In the genomic region with DNA sequence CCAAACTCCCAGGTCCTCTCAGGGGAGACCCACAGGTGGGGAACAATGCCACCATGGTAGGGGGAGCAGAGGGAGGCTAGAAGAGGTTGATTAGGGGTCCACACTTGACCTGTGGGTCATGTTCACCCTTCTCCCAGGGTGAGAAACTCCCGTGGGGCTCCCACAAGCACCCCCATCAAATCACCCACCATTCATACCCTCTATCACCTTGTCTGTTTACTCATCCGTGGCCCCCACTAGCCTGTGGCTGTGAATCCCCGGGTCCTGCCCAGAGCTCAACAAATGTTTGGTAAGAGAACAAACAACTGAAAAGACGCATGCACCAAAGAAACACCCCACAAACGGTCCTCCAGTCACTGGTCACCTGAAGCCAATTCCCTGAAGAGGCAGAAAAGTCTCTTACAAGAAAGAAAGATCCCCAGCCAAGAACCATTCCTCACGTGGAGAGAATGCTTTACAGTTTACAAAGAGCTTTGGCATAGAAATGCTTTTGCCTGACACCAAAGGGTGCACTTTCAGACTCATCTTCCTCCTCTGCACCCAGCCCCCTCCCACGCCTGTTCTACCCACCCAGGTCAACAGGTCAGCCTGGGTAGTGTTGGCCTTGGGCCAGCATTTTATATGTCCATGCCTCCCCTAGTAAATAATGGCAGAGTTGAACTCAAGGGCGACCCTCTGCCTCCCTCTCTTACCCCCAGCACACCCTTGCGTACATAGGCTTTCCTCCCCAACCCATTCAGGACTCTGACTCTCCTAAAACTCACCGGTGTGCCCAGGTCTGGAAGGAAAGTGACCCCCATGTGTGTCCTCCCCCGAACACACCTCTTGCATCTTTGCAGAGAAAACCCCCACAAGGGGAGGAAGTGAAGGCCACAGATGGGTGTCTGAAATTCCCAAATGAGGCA, we compare ENCODE assay signal across 8 cellular contexts. TPM values are rescaled to one million over a fixed set of nuclear protein-coding genes. Genes with fewer than 3 reads are reported as not detected.
DNase-seq lines count a peak whose midpoint lies in the region; ATAC-seq, FAIRE-seq and TF ChIP-seq lines count a peak whose summit lies in the region.

No MANE protein-coding gene starts in this region.

- no peak for FAIRE-seq in D721Med (lab: Jason Lieb, UNC)

- H3K27me3 ChIP-seq in adipocyte (replicated peaks; ENCODE audit: control insufficient read depth, insufficient read depth, low read length): no peaks in the 10 kb centered on the region
- H3K27me3 ChIP-seq in right lobe of liver: no peaks in the 10 kb centered on the region
- H3K27me3 ChIP-seq in testis: no peaks in the 10 kb centered on the region

- H3K9ac ChIP-seq in adipocyte (ENCODE audit: low read length): peak overlapping the region; percentile 99

- H3K4me1 ChIP-seq in adipocyte (ENCODE audit: control insufficient read depth, insufficient read depth, low read length) (peaks cover 49% of the 10 kb centered on the region), right lobe of liver (peaks cover 0 to 54% (median 16%) of the 10 kb centered on the region in 4 donors), testis (peaks cover 56% of the 10 kb centered on the region)

- H3K4me3 ChIP-seq in adipocyte (ENCODE audit: low read length) (peak overlapping the region; percentile 97), right lobe of liver (peak overlapping the region; percentile 90 to 93 (median 92)), testis (peak overlapping the region; percentile 81 to 96)

- intact Hi-C loops in right lobe of liver (cut with DNase I): no loop called here
- intact Hi-C loops in testis (cut with DNase I; ENCODE audit: low total_unique reads): no loop called here

- DNase-seq in activated CD8-positive, alpha-beta memory T cell treated with anti-CD3 and anti-CD28 coated beads, Interleukin-2, amount 50 U/mL, for 48 hours: peak; percentile 48
- no peak for DNase-seq in activated CD8-positive, alpha-beta memory T cell treated with anti-CD3 and anti-CD28 coated beads, Interleukin-2, amount 50 U/mL, for 4 hours
- DNase-seq in adipocyte (ENCODE audit: low read depth) (peak; percentile 42), right lobe of liver (peak in 1 of 3 donors; percentile 47), testis (no peak), NCI-H446 (lab: John Stamatoyannopoulos, UW) (no peak), D721Med (ENCODE audit: insufficient read length, low spot score) (no peak)
- DNase-seq in stimulated activated CD4-positive, alpha-beta T cell treated with anti-CD3 and anti-CD28 coated beads, Interleukin-2, amount 100 ng/mL, for 24 hours: no peak

- H3K27ac ChIP-seq in right lobe of liver: peak overlapping the region; percentile 72 to 87 (median 79)
- peak overlapping the region; percentile 80 to 83 for H3K27ac ChIP-seq in testis

- 12% methylated on average over 11 of the region's 11 CpGs for WGBS in right lobe of liver (ENCODE audit: insufficient coverage, low coverage, low lambda C conversion rate, missing lambda C conversion rate)
- WGBS in testis, 2 donors: 22 to 25% methylated on average over 11 of the region's 11 CpGs

- H3K9me3 ChIP-seq in adipocyte (ENCODE audit: control insufficient read depth, low read length): no peaks in the 10 kb centered on the region
- no peaks in the 10 kb centered on the region for H3K9me3 ChIP-seq in right lobe of liver
- H3K9me3 ChIP-seq in testis: no peaks in the 10 kb centered on the region

- TF ChIP-seq POLR2A in right lobe of liver (IDR thresholded peaks at IDR 0.05) (no peak), testis (IDR thresholded peaks at IDR 0.05) (no peak)

- no peak for ATAC-seq in right lobe of liver

- H3K36me3 ChIP-seq in adipocyte (ENCODE audit: control insufficient read depth, insufficient read depth, low read length, severe bottlenecking) (peaks cover 25% of the 10 kb centered on the region), right lobe of liver (no peaks in the 10 kb centered on the region), testis (ENCODE audit: low read depth, missing control alignments) (no peaks in the 10 kb centered on the region)

- TF ChIP-seq CTCF in right lobe of liver (IDR thresholded peaks at IDR 0.05) (no peak), testis (IDR thresholded peaks at IDR 0.05) (no peak), D721Med (IDR thresholded peaks at IDR 0.05; ENCODE audit: insufficient read depth, missing control alignments) (no peak)

RNA-seq across cellular contexts. Expression of a gene that starts 1.8 kb away (rescaled TPM):
- 10 to 100 TPM; 19.8 to 33.6 (median 22.7) TPM for total RNA-seq in right lobe of liver
- 10 to 100 TPM; 31.3 to 38.6 TPM for total RNA-seq in testis
- polyA plus RNA-seq in testis (ENCODE audit: insufficient read depth, low read depth, low replicate concordance): 27.7 TPM

Comparison
In these comparisons a context has a peak if more than half of its experiments do, and no peak if none do; other contexts are left out.
1. DNase-seq: peak in activated CD8-positive, alpha-beta memory T cell treated with anti-CD3 and anti-CD28 coated beads, Interleukin-2, amount 50 U/mL, for 48 hours (single experiment) and adipocyte (single experiment); none in activated CD8-positive, alpha-beta memory T cell treated with anti-CD3 and anti-CD28 coated beads, Interleukin-2, amount 50 U/mL, for 4 hours (single experiment), testis (single experiment), stimulated activated CD4-positive, alpha-beta T cell treated with anti-CD3 and anti-CD28 coated beads, Interleukin-2, amount 100 ng/mL, for 24 hours (0 of 2), NCI-H446 (0 of 2) and D721Med (single experiment).
2. Peak in every context shown above with its lines, with median percentiles within 50 percentile points of each other: H3K4me3 ChIP-seq.